ENCODE assay signal across 8 cellular contexts in the genomic region with DNA sequence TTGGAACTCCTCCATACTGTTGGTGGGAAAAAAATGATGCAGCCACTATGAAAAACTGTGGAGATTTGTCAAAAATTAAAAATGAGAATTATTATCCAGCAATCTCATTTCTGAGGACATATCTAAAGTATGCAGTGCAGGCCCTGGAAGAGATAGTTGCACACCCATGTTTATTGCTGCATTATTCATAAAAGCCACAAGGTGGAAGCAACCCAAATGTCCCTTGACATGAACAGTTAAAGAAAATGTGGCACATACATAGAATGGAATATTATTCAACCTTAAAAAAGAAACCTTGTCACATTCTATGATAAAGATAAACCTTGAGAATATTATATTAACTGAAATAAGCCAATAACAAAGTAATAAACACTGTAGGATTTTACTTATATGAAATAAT.
A peak's percentile ranks its signal among the peaks of the same experiment; 100 is the strongest.
DNase-seq lines count a peak whose midpoint lies in the region; ATAC-seq and TF ChIP-seq lines count a peak whose summit lies in the region.

No MANE protein-coding gene starts in this region.

- POLR2A ChIA-PET in AG04449 (lab: Yijun Ruan, JAX): no interaction called here

- H3K4me3 ChIP-seq in AG04449 (ENCODE audit: low read depth, low read length): no peak overlapping the region
- no peak overlapping the region for H3K4me3 ChIP-seq in KMS-11 (IDR thresholded peaks at IDR 0.05; ENCODE audit: insufficient read depth, low read depth, low read length)

- H3K36me3 ChIP-seq in KMS-11 (ENCODE audit: insufficient read depth): no peaks in the 10 kb centered on the region

- H2AFZ ChIP-seq in KMS-11 (ENCODE audit: low read depth): no peak overlapping the region

- no peaks in the 10 kb centered on the region for H3K27me3 ChIP-seq in KMS-11 (ENCODE audit: insufficient read depth, low read depth)

- no peaks in the 10 kb centered on the region for H3K4me1 ChIP-seq in KMS-11 (ENCODE audit: low read depth, poor library complexity, severe bottlenecking)

- TF ChIP-seq CTCF in AG04449 (IDR thresholded peaks at IDR 0.05; ENCODE audit: insufficient read depth, low read length, missing control alignments): peak; percentile 30
- TF ChIP-seq CTCF in KMS-11 (conservative IDR thresholded peaks at IDR 0.05; ENCODE audit: low read depth, low read length): peak; percentile 44

- DNase-seq in AG04449 (ENCODE audit: low read depth, low spot score): no peak
- peak; percentile 45 for DNase-seq in dermis blood vessel endothelial cell
- DNase-seq in NCI-H1048 (lab: John Stamatoyannopoulos, UW): no peak
- DNase-seq in NCI-H1092 treated with DMSO at 0.1 percent for 48 hours (lab: John Stamatoyannopoulos, UW): no peak
- no peak for DNase-seq in 8988T

- no peak overlapping the region for H3K4me2 ChIP-seq in KMS-11

- CTCF ChIA-PET in AG04449 (lab: Yijun Ruan, JAX): interaction anchor here (1.3 kb wide), 2 partner anchors 212 to 213 kb away, joined by 4 to 5 read pairs; no protein-coding TSS in a partner anchor

- no peak overlapping the region for H3K9ac ChIP-seq in KMS-11

- no peaks in the 10 kb centered on the region for H3K79me2 ChIP-seq in KMS-11 (ENCODE audit: insufficient read depth, low read depth)

- no peak overlapping the region for H3K27ac ChIP-seq in KMS-11

- H4K20me1 ChIP-seq in KMS-11 (ENCODE audit: insufficient read depth): no peaks in the 10 kb centered on the region

- ATAC-seq in GM18868 (IDR thresholded peaks at IDR 0.05; ENCODE audit: unreplicated experiment): peak; percentile 82
- ATAC-seq in HG03196 (IDR thresholded peaks at IDR 0.05; ENCODE audit: unreplicated experiment): no peak
